In genomic region chr9:34072410-34072809, GRCh38 we compare ENCODE assay signal across 10 cellular contexts. TPM values are rescaled to one million over a fixed set of nuclear protein-coding genes. Genes with fewer than 3 reads are reported as not detected.
A peak's percentile ranks its signal among the peaks of the same experiment; 100 is the strongest.
DNase-seq lines count a peak whose midpoint lies in the region; ATAC-seq and TF ChIP-seq lines count a peak whose summit lies in the region.
"Had no signal": no experiment of that assay in that cellular context is flagged by ENCODE, and none has a peak within 500 bp of the region (broad histone marks: within the 10 kb centered on the region; RNA-seq: fewer than 3 reads in every experiment).

No MANE protein-coding gene starts in this region.

- H3K9me3 ChIP-seq in HUES6 (ENCODE audit: control insufficient read depth, insufficient read depth, low read depth, low read length) (no peaks in the 10 kb centered on the region), suprapubic skin (no peaks in the 10 kb centered on the region)

- no peak for TF ChIP-seq CTCF in WTC11 (IDR thresholded peaks at IDR 0.05)
- TF ChIP-seq CTCF in suprapubic skin (IDR thresholded peaks at IDR 0.05) = no peak

- no peaks in the 10 kb centered on the region for H3K27me3 ChIP-seq in HUES6 (ENCODE audit: control insufficient read depth, insufficient read depth, low read length)
- H3K27me3 ChIP-seq in suprapubic skin = no peaks in the 10 kb centered on the region

- H3K27ac ChIP-seq in HUES6 (ENCODE audit: low read depth, low read length) (peak overlapping the region; percentile 46; the same call in 1 of the 2 replicates), suprapubic skin (peak overlapping the region; percentile 93)

- no peaks in the 10 kb centered on the region for H3K27me3 Mint-ChIP-seq in WTC11 (ENCODE audit: low read depth)
- H3K27me3 Mint-ChIP-seq in activated naive CD8-positive, alpha-beta T cell treated with anti-CD3 and anti-CD28 coated beads for 36 hours = no peaks in the 10 kb centered on the region
- H3K27me3 Mint-ChIP-seq: IgD-negative memory B cell had no signal

- peak overlapping the region; percentile 56 for H3K9ac ChIP-seq in HUES6 (ENCODE audit: low read length)

- no peak for TF ChIP-seq EP300 in suprapubic skin (IDR thresholded peaks at IDR 0.05)

- H3K4me3 ChIP-seq in HUES6 (ENCODE audit: low read depth, low read length) = no peak overlapping the region
- peak overlapping the region; percentile 11 for H3K4me3 ChIP-seq in suprapubic skin

- ATAC-seq in WTC11 (peak; percentile 68), left colon (peak; percentile 40), GM21515 (IDR thresholded peaks at IDR 0.05; ENCODE audit: unreplicated experiment) (no peak)

- peaks cover 25% of the 10 kb centered on the region for H3K4me1 Mint-ChIP-seq in WTC11
- H3K4me1 Mint-ChIP-seq in activated naive CD8-positive, alpha-beta T cell treated with anti-CD3 and anti-CD28 coated beads for 36 hours = no peaks in the 10 kb centered on the region

- H3K36me3 Mint-ChIP-seq in WTC11 = no peaks in the 10 kb centered on the region
- H3K36me3 Mint-ChIP-seq in activated naive CD8-positive, alpha-beta T cell treated with anti-CD3 and anti-CD28 coated beads for 36 hours = no peaks in the 10 kb centered on the region
- H3K36me3 Mint-ChIP-seq: IgD-negative memory B cell had no signal

- peaks cover 4% of the 10 kb centered on the region for H3K9me3 Mint-ChIP-seq in WTC11
- H3K9me3 Mint-ChIP-seq in activated naive CD8-positive, alpha-beta T cell treated with anti-CD3 and anti-CD28 coated beads for 36 hours = no peaks in the 10 kb centered on the region
- H3K9me3 Mint-ChIP-seq: IgD-negative memory B cell had no signal

- H3K36me3 ChIP-seq in HUES6 (ENCODE audit: control insufficient read depth, insufficient read depth, low read length) (no peaks in the 10 kb centered on the region), suprapubic skin (no peaks in the 10 kb centered on the region)

- DNase-seq in WTC11 (ENCODE audit: low spot score) = no peak
- no peak for DNase-seq in left colon
- DNase-seq in suprapubic skin (ENCODE audit: low spot score in 2 of 2) = no peak
- no peak for DNase-seq in activated naive CD4-positive, alpha-beta T cell (lab: John Stamatoyannopoulos, UW)
- no peak for DNase-seq in activated naive CD8-positive, alpha-beta T cell treated with anti-CD3 and anti-CD28 coated beads for 36 hours
- DNase-seq in posterior vena cava (ENCODE audit: low spot score) = no peak
- DNase-seq: activated CD4-positive, alpha-beta T cell treated with anti-CD3 and anti-CD28 coated beads for 1 hour had no signal

- 67% methylated on average over 2 of the region's 2 CpGs for WGBS in suprapubic skin

- no peak for TF ChIP-seq POLR2A in suprapubic skin (IDR thresholded peaks at IDR 0.05)

- intact Hi-C loops in left colon (cut with DNase I, micrococcal nuclease) (loop anchor here in 1 of 2 donors (10.0 kb wide), 1 partner anchor 148 kb away; no protein-coding TSS in a partner anchor), posterior vena cava (cut with DNase I) (loop anchor here in 1 of 2 donors (10.0 kb wide), 1 partner anchor 148 kb away; no protein-coding TSS in a partner anchor)

- CTCF ChIA-PET in WTC11 (lab: Charles Lee) = interaction anchor here (0.7 to 2.9 kb wide), 9 partner anchors 8 to 335 kb away, joined by 3 to 29 read pairs (median 6); partner anchors contain the start of gene UBAP2

- H3K4me1 ChIP-seq in HUES6 (ENCODE audit: control insufficient read depth, insufficient read depth, low read length) (peaks cover 18% of the 10 kb centered on the region), suprapubic skin (peaks cover 29% of the 10 kb centered on the region)

- peak overlapping the region; percentile 80 for H3K27ac Mint-ChIP-seq in WTC11
- no peak overlapping the region for H3K27ac Mint-ChIP-seq in activated naive CD8-positive, alpha-beta T cell treated with anti-CD3 and anti-CD28 coated beads for 36 hours
- H3K27ac Mint-ChIP-seq: IgD-negative memory B cell had no signal

- POLR2A ChIA-PET in WTC11 (lab: Charles Lee) = interaction anchor here (2.4 kb wide), 1 partner anchor 23 kb away, joined by 15 read pairs; the partner anchor contains the start of gene UBAP2

- H3K4me3 Mint-ChIP-seq in WTC11 = no peak overlapping the region
- H3K4me3 Mint-ChIP-seq in activated naive CD8-positive, alpha-beta T cell treated with anti-CD3 and anti-CD28 coated beads for 36 hours = no peak overlapping the region
- H3K4me3 Mint-ChIP-seq: IgD-negative memory B cell had no signal

TF ChIP-seq in WTC11, 78 proteins besides CTCF, POLR2A, EP300 and RAD21:
- TF ChIP-seq FOXP1 (CRISPR knock-in tag; IDR thresholded peaks at IDR 0.05; ENCODE audit: borderline replicate concordance) = no peak
- no peak for TF ChIP-seq ZNF121 (CRISPR knock-in tag; IDR thresholded peaks at IDR 0.05)
- no peak for TF ChIP-seq NR2C2 (CRISPR knock-in tag; IDR thresholded peaks at IDR 0.05)
- TF ChIP-seq ZNF263 (CRISPR knock-in tag; IDR thresholded peaks at IDR 0.05; ENCODE audit: low read depth) = no peak
- TF ChIP-seq, protein P1, sequence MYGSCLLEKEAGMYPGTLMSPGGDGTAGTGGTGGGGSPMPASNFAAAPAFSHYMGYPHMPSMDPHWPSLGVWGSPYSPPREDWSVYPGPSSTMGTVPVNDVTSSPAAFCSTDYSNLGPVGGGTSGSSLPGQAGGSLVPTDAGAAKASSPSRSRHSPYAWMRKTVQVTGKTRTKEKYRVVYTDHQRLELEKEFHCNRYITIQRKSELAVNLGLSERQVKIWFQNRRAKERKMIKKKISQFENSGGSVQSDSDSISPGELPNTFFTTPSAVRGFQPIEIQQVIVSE (CRISPR knock-in tag; IDR thresholded peaks at IDR 0.05; ENCODE audit: borderline replicate concordance) = no peak
- no peak for TF ChIP-seq AR (CRISPR knock-in tag; IDR thresholded peaks at IDR 0.05)
- TF ChIP-seq ZNF281 (CRISPR knock-in tag; IDR thresholded peaks at IDR 0.05) = no peak

RNA-seq across cellular contexts. Expression of gene UBAP2, which starts 23.7 kb away (rescaled TPM):
- total RNA-seq in WTC11 (2021) (55.5 to 63.9 TPM (median 55.6 TPM) in 3 replicates), left colon (10 to 100 TPM; 26.6 to 33.3 TPM), suprapubic skin (10 to 100 TPM; 27.2 to 52.5 (median 32.9) TPM), posterior vena cava (10 to 100 TPM; 23.3 to 26.4 TPM)
- 10 to 100 TPM; 51.5 to 54.4 TPM for total RNA-seq in activated naive CD8-positive, alpha-beta T cell treated with anti-CD3 and anti-CD28 coated beads for 36 hours

RNA-seq across cellular contexts. Expression of gene DCAF12, which starts 54.1 kb away (rescaled TPM):
- total RNA-seq in WTC11 (2021) (27.0 to 31.8 TPM (median 28.3 TPM) in 3 replicates), left colon (10 to 100 TPM; 36.9 to 40.8 TPM), suprapubic skin (10 to 100 TPM; 21.8 to 31.3 (median 28.8) TPM), posterior vena cava (10 to 100 TPM; 20.5 to 32.9 TPM)
- total RNA-seq in activated naive CD8-positive, alpha-beta T cell treated with anti-CD3 and anti-CD28 coated beads for 36 hours = 10 to 100 TPM; 40.2 to 43.3 TPM
